ENCODE assay signal across 24 cellular contexts in the genomic region with DNA sequence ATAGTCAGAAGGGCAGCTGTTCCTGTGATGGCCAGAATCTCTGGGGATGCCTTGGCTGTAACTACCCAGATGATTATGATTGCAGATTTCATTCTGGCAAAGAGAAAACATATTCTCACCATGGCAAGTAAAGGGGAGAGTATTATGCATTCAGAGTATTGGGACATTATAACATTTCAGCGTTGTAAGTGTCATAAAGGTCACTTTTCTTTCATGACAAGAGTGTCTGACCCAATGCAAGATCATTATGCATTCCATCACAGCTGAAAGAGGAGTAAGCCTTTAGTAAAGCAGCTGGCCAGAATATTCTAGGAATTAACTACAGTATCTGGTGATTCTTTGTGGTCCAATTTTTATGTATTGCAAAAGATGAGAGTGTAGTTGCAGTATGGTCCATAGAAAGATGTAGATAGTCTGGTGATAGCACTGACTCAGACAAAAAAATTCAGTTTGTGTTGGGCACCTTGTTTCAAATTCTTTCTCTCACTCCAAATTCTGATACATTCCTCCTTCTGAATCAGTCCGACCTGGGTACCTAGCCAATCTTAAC.
"Had no signal": no experiment of that assay in that cellular context is flagged by ENCODE, and none has a peak within 500 bp of the region (broad histone marks: within the 10 kb centered on the region; RNA-seq: fewer than 3 reads in every experiment).

No MANE protein-coding gene starts in this region.

- H3K4me1 Mint-ChIP-seq: stimulated activated effector memory CD8-positive, alpha-beta T cell treated with anti-CD3 and anti-CD28 coated beads, Interleukin-12 subunit alpha, Interleukin-12 subunit beta, amount 100 ng/mL, for 72 hours had no signal

- DNase-seq: activated CD4-positive, alpha-beta T cell treated with anti-CD3 and anti-CD28 coated beads, Interleukin-2, amount 50 U/mL, for 1 hour; activated CD8-positive, alpha-beta memory T cell treated with anti-CD3 and anti-CD28 coated beads, Interleukin-2, amount 50 U/mL, for 4 hours; activated effector memory CD4-positive, alpha-beta T cell treated with Interleukin-2 at 50 U/mL for 16 hours; activated T-cell treated with anti-CD3 and anti-CD28 coated beads, Interleukin-2, amount 50 U/mL, for 4 hours; amniotic stem cell; erythroblast; foreskin keratinocyte; glutamatergic neuron; hippocampal formation; islet precursor cell; lower lobe of right lung; stimulated activated CD4-positive, alpha-beta T cell treated with anti-CD3 and anti-CD28 coated beads, Interleukin-4, amount 100 ng/mL, for 24 hours; stomach; upper lobe of left lung had no signal

- H3K4me3 ChIP-seq: cardiac muscle cell, lower lobe of right lung, stomach, thoracic aorta, upper lobe of left lung had no signal

- H3K9ac ChIP-seq: parathyroid adenoma had no signal

- H3K4me1 ChIP-seq: foreskin keratinocyte, lower lobe of right lung, parathyroid adenoma, stomach, upper lobe of left lung had no signal

- H3K79me2 ChIP-seq: parathyroid adenoma had no signal

- H3K27ac ChIP-seq: cardiac muscle cell, foreskin keratinocyte, lower lobe of right lung, parathyroid adenoma, stomach, thoracic aorta, upper lobe of left lung had no signal

- H3K27ac Mint-ChIP-seq: activated naive CD4-positive, alpha-beta T cell treated with anti-CD3 and anti-CD28 coated beads, Interleukin-2, amount 50 U/mL, for 72 hours; natural killer cell treated with Interleukin-12 subunit alpha and Interleukin-12 subunit beta and Interleukin-15 and Interleukin-18, amount 100 ng/mL, for 72 hours; stimulated activated effector memory CD8-positive, alpha-beta T cell treated with anti-CD3 and anti-CD28 coated beads, Interleukin-12 subunit alpha, Interleukin-12 subunit beta, amount 100 ng/mL, for 72 hours; T-helper 1 cell treated with Interleukin-12 subunit alpha and Interleukin-12 subunit beta and Interleukin-4 antibody, amounts not matched to agents 30 μg/mL and 1 μg/mL, for 36 hours had no signal

- ATAC-seq: activated CD4-positive, CD25-positive, alpha-beta regulatory T cell treated with anti-CD3 and anti-CD28 coated beads, Interleukin-2, amount 50 U/mL, for 24 hours; activated naive CD4-positive, alpha-beta T cell treated with anti-CD3 and anti-CD28 coated beads, Interleukin-2, amount 50 U/mL, for 72 hours; activated T-cell treated with anti-CD3 and anti-CD28 coated beads, Interleukin-2, amount 50 U/mL, for 4 hours; foreskin keratinocyte; lower lobe of right lung; natural killer cell treated with Interleukin-12 subunit alpha and Interleukin-12 subunit beta and Interleukin-15 and Interleukin-18, amount 100 ng/mL, for 72 hours; sciatic nerve; stimulated activated effector memory CD8-positive, alpha-beta T cell treated with anti-CD3 and anti-CD28 coated beads, Interleukin-12 subunit alpha, Interleukin-12 subunit beta, amount 100 ng/mL, for 72 hours had no signal

- FAIRE-seq: endometrium had no signal

- H3K27me3 Mint-ChIP-seq: natural killer cell treated with Interleukin-12 subunit alpha and Interleukin-12 subunit beta and Interleukin-15 and Interleukin-18, amount 100 ng/mL, for 72 hours had no signal

- H3K36me3 Mint-ChIP-seq: activated naive CD4-positive, alpha-beta T cell treated with anti-CD3 and anti-CD28 coated beads, Interleukin-2, amount 50 U/mL, for 72 hours; natural killer cell treated with Interleukin-12 subunit alpha and Interleukin-12 subunit beta and Interleukin-15 and Interleukin-18, amount 100 ng/mL, for 72 hours; stimulated activated effector memory CD8-positive, alpha-beta T cell treated with anti-CD3 and anti-CD28 coated beads, Interleukin-12 subunit alpha, Interleukin-12 subunit beta, amount 100 ng/mL, for 72 hours had no signal

- H2AFZ ChIP-seq: parathyroid adenoma had no signal

- H3K27me3 ChIP-seq: cardiac muscle cell, foreskin keratinocyte, stomach, upper lobe of left lung had no signal

- H3K36me3 ChIP-seq: cardiac muscle cell, lower lobe of right lung, stomach, thoracic aorta, upper lobe of left lung had no signal

- H3K4me3 Mint-ChIP-seq: activated T-cell treated with anti-CD3 and anti-CD28 coated beads, Interleukin-2, amount 50 U/mL, for 4 hours; natural killer cell treated with Interleukin-12 subunit alpha and Interleukin-12 subunit beta and Interleukin-15 and Interleukin-18, amount 100 ng/mL, for 72 hours; stimulated activated effector memory CD8-positive, alpha-beta T cell treated with anti-CD3 and anti-CD28 coated beads, Interleukin-12 subunit alpha, Interleukin-12 subunit beta, amount 100 ng/mL, for 72 hours; T-helper 1 cell treated with Interleukin-12 subunit alpha and Interleukin-12 subunit beta and Interleukin-4 antibody, amounts not matched to agents 30 μg/mL and 1 μg/mL, for 36 hours had no signal

- H3K9me3 ChIP-seq: lower lobe of right lung, stomach, thoracic aorta, upper lobe of left lung had no signal
